In genomic region chr22:32059426-32059825, GRCh38 we compare ENCODE assay signal across 30 cellular contexts. TPM values are rescaled to one million over a fixed set of nuclear protein-coding genes. Genes with fewer than 3 reads are reported as not detected.
"Had no signal": no experiment of that assay in that cellular context is flagged by ENCODE, and none has a peak within 500 bp of the region (broad histone marks: within the 10 kb centered on the region; RNA-seq: fewer than 3 reads in every experiment).

No MANE protein-coding gene starts in this region.

- H3K4me3 ChIP-seq: ascending aorta, body of pancreas, SJSA1 had no signal

- H3K36me3 ChIP-seq: ascending aorta, SJSA1 had no signal

- DNase-seq: activated B cell treated with CpG ODN at 0.5 μM for 24 hours; activated CD4-positive, alpha-beta T cell treated with anti-CD3 and anti-CD28 coated beads for 1 hour; activated CD4-positive, alpha-beta T cell treated with anti-CD3 and anti-CD28 coated beads, Interleukin-2, amount 10 ng/mL, durations not matched to agents 24 days and 14 days; activated CD4-positive, alpha-beta T cell treated with anti-CD3 and anti-CD28 coated beads, Interleukin-2, amount 50 U/mL, for 48 hours; activated CD8-positive, alpha-beta memory T cell treated with anti-CD3 and anti-CD28 coated beads, Interleukin-2, amount 10 ng/mL, durations not matched to agents 7 days and 5 days; activated effector memory CD4-positive, alpha-beta T cell treated with anti-CD3 and anti-CD28 coated beads, Interleukin-2, amount 50 U/mL, for 16 hours; activated naive CD4-positive, alpha-beta T cell treated with Interleukin-2 at 50 U/mL for 16 hours; activated naive CD8-positive, alpha-beta T cell treated with anti-CD3 and anti-CD28 coated beads, Interleukin-2, amount 50 U/mL, for 24 hours; activated T-cell treated with anti-CD3 and anti-CD28 coated beads, Interleukin-2, amount 50 U/mL, for 24 hours; amniotic stem cell; body of pancreas; KG1; NCI-H1048; NCI-H1930; NCI-H510A treated with DMSO at 0.1 percent for 48 hours; NCI-H69; NK-92 treated with Interleukin-12 subunit alpha and Interleukin-12 subunit beta, amount 100 ng/mL, for 24 hours; OCI-M1; RPMI8226; SHP77; T-helper 9 cell had no signal

- H3K27ac Mint-ChIP-seq: activated B cell treated with CpG ODN at 0.5 μM for 24 hours; activated CD4-positive, alpha-beta T cell treated with anti-CD3 and anti-CD28 coated beads, Interleukin-2, amount 10 ng/mL, durations not matched to agents 24 days and 14 days; activated CD8-positive, alpha-beta memory T cell treated with anti-CD3 and anti-CD28 coated beads, Interleukin-2, amount 10 ng/mL, durations not matched to agents 7 days and 5 days; activated naive CD4-positive, alpha-beta T cell treated with anti-CD3 and anti-CD28 coated beads, Interleukin-2, amount 50 U/mL, for 72 hours; activated naive CD8-positive, alpha-beta T cell treated with anti-CD3 and anti-CD28 coated beads, Interleukin-2, amount 50 U/mL, for 24 hours; activated T-cell treated with anti-CD3 and anti-CD28 coated beads, Interleukin-2, amount 50 U/mL, for 24 hours; activated T-helper 1 cell treated with anti-CD3 and anti-CD28 coated beads, Interleukin-12 subunit alpha, Interleukin-12 subunit beta, Interleukin-2, Interleukin-4 antibody, amounts not matched to agents 30 ng/mL and 10 ng/mL and 1 ng/mL, durations not matched to agents 14 hours and 24 hours and 36 hours; IgD-negative memory B cell; T-helper 1 cell treated with Interleukin-12 subunit alpha and Interleukin-12 subunit beta and Interleukin-4 antibody, amounts not matched to agents 30 μg/mL and 1 μg/mL, for 36 hours had no signal

- H3K9me3 Mint-ChIP-seq: activated CD4-positive, alpha-beta T cell treated with anti-CD3 and anti-CD28 coated beads, Interleukin-2, amount 10 ng/mL, durations not matched to agents 24 days and 14 days; activated naive CD4-positive, alpha-beta T cell treated with anti-CD3 and anti-CD28 coated beads, Interleukin-2, amount 50 U/mL, for 72 hours; activated naive CD8-positive, alpha-beta T cell treated with anti-CD3 and anti-CD28 coated beads, Interleukin-2, amount 50 U/mL, for 24 hours; activated T-cell treated with anti-CD3 and anti-CD28 coated beads, Interleukin-2, amount 50 U/mL, for 24 hours; T-helper 1 cell treated with Interleukin-12 subunit alpha and Interleukin-12 subunit beta and Interleukin-4 antibody, amounts not matched to agents 30 μg/mL and 1 μg/mL, for 36 hours had no signal

- H3K4me1 Mint-ChIP-seq: activated B cell treated with CpG ODN at 0.5 μM for 24 hours; activated CD4-positive, alpha-beta T cell treated with anti-CD3 and anti-CD28 coated beads, Interleukin-2, amount 10 ng/mL, durations not matched to agents 24 days and 14 days; activated CD8-positive, alpha-beta memory T cell treated with anti-CD3 and anti-CD28 coated beads, Interleukin-2, amount 10 ng/mL, durations not matched to agents 7 days and 5 days; activated naive CD8-positive, alpha-beta T cell treated with anti-CD3 and anti-CD28 coated beads, Interleukin-2, amount 50 U/mL, for 24 hours; IgD-negative memory B cell had no signal

- ATAC-seq: activated CD8-positive, alpha-beta memory T cell treated with anti-CD3 and anti-CD28 coated beads, Interleukin-2, amount 10 ng/mL, durations not matched to agents 7 days and 5 days; activated naive CD4-positive, alpha-beta T cell treated with anti-CD3 and anti-CD28 coated beads, Interleukin-2, amount 50 U/mL, for 72 hours; activated naive CD8-positive, alpha-beta T cell treated with anti-CD3 and anti-CD28 coated beads, Interleukin-2, amount 50 U/mL, for 24 hours; body of pancreas; Panc1 had no signal

- H3K36me3 Mint-ChIP-seq: activated CD8-positive, alpha-beta memory T cell treated with anti-CD3 and anti-CD28 coated beads, Interleukin-2, amount 10 ng/mL, durations not matched to agents 7 days and 5 days; activated naive CD4-positive, alpha-beta T cell treated with anti-CD3 and anti-CD28 coated beads, Interleukin-2, amount 50 U/mL, for 72 hours; IgD-negative memory B cell had no signal

- H3K4me1 ChIP-seq: ascending aorta, body of pancreas, SJSA1 had no signal

- H3K27ac ChIP-seq: ascending aorta, body of pancreas, SJSA1 had no signal

- H3K9me3 ChIP-seq: ascending aorta, body of pancreas, SJSA1 had no signal

- H3K4me3 Mint-ChIP-seq: activated B cell treated with CpG ODN at 0.5 μM for 24 hours; activated CD4-positive, alpha-beta T cell treated with anti-CD3 and anti-CD28 coated beads, Interleukin-2, amount 10 ng/mL, durations not matched to agents 24 days and 14 days; activated CD8-positive, alpha-beta memory T cell treated with anti-CD3 and anti-CD28 coated beads, Interleukin-2, amount 10 ng/mL, durations not matched to agents 7 days and 5 days; activated naive CD8-positive, alpha-beta T cell treated with anti-CD3 and anti-CD28 coated beads, Interleukin-2, amount 50 U/mL, for 24 hours; activated T-cell treated with anti-CD3 and anti-CD28 coated beads, Interleukin-2, amount 50 U/mL, for 24 hours; activated T-helper 1 cell treated with anti-CD3 and anti-CD28 coated beads, Interleukin-12 subunit alpha, Interleukin-12 subunit beta, Interleukin-2, Interleukin-4 antibody, amounts not matched to agents 30 ng/mL and 10 ng/mL and 1 ng/mL, durations not matched to agents 14 hours and 24 hours and 36 hours; IgD-negative memory B cell; T-helper 1 cell treated with Interleukin-12 subunit alpha and Interleukin-12 subunit beta and Interleukin-4 antibody, amounts not matched to agents 30 μg/mL and 1 μg/mL, for 36 hours had no signal

RNA-seq across cellular contexts. Expression of gene SLC5A1, which starts 16.4 kb away (rescaled TPM):
- total RNA-seq: activated B cell treated with CpG ODN at 0.5 μM for 24 hours; activated CD4-positive, alpha-beta T cell treated with anti-CD3 and anti-CD28 coated beads, Interleukin-2, amount 10 ng/mL, durations not matched to agents 24 days and 14 days; activated CD8-positive, alpha-beta memory T cell treated with anti-CD3 and anti-CD28 coated beads, Interleukin-2, amount 10 ng/mL, durations not matched to agents 7 days and 5 days; activated naive CD4-positive, alpha-beta T cell treated with anti-CD3 and anti-CD28 coated beads, Interleukin-2, amount 50 U/mL, for 72 hours; activated T-helper 1 cell treated with anti-CD3 and anti-CD28 coated beads, Interleukin-12 subunit alpha, Interleukin-12 subunit beta, Interleukin-2, Interleukin-4 antibody, amounts not matched to agents 30 ng/mL and 10 ng/mL and 1 ng/mL, durations not matched to agents 14 hours and 24 hours and 36 hours; ascending aorta; LHCN-M2; M059J; SJSA1 had no signal
- polyA plus RNA-seq: IgD-negative memory B cell had no signal
